Comparison of ENCODE assay signal across 8 cellular contexts in genomic region chr1:42456754-42457089, GRCh38. TPM values are rescaled to one million over a fixed set of nuclear protein-coding genes. Genes with fewer than 3 reads are reported as not detected.
DNase-seq lines count a peak whose midpoint lies in the region; ATAC-seq, FAIRE-seq and TF ChIP-seq lines count a peak whose summit lies in the region.

No MANE protein-coding gene starts in this region.

- no peaks in the 10 kb centered on the region for H3K27me3 ChIP-seq in endothelial cell of umbilical vein (ENCODE audit: control insufficient read depth in 2 of 2, insufficient read depth in 2 of 2, low read length in 2 of 2)

- ATAC-seq in GM18502 (IDR thresholded peaks at IDR 0.05; ENCODE audit: poor library complexity, unreplicated experiment): peak; percentile 62
- peak; percentile 53 for ATAC-seq in HG02943 (IDR thresholded peaks at IDR 0.05; ENCODE audit: low read depth, unreplicated experiment)

- TF ChIP-seq POLR2A in endothelial cell of umbilical vein (IDR thresholded peaks at IDR 0.05; ENCODE audit: low read depth, low read length): no peak

- peak overlapping the region; percentile 94 for H2AFZ ChIP-seq in endothelial cell of umbilical vein (ENCODE audit: low read depth, low read length)

- CTCF ChIA-PET in endothelial cell of umbilical vein (lab: Charles Lee): interaction anchor here (1.0 to 1.6 kb wide), 4 partner anchors 29 to 234 kb away, joined by 3 to 6 read pairs (median 4); no protein-coding TSS in a partner anchor

- H3K4me3 ChIP-seq in endothelial cell of umbilical vein (replicated peaks in 1 of 3; ENCODE audit: insufficient read depth in 1 of 3, low read depth in 1 of 3, low read length in 3 of 3): peak overlapping the region; percentile 29 to 62 (median 59)

- POLR2A ChIA-PET in endothelial cell of umbilical vein (lab: Charles Lee): no interaction called here

- H4K20me1 ChIP-seq in endothelial cell of umbilical vein (replicated peaks; ENCODE audit: control insufficient read depth, extremely low read depth, insufficient read depth, low read length): no peaks in the 10 kb centered on the region

- peak overlapping the region; percentile 76 for H3K9ac ChIP-seq in endothelial cell of umbilical vein (replicated peaks; ENCODE audit: extremely low read depth, insufficient read depth, low read length)

- peak; percentile 33 for FAIRE-seq in endothelial cell of umbilical vein (lab: Jason Lieb, UNC)

- peak overlapping the region; percentile 56 for H3K4me2 ChIP-seq in endothelial cell of umbilical vein (ENCODE audit: insufficient read depth, low read length)

- BruUV-seq in endothelial cell of umbilical vein (replicated peaks; lab: Mats Ljungman, UMichigan): TSS peak; percentile 42

- H3K27ac ChIP-seq in 22Rv1 (peak overlapping the region; percentile 88), endothelial cell of umbilical vein (ENCODE audit: insufficient read depth, low read depth, low read length) (peak overlapping the region; percentile 46)

- no peaks in the 10 kb centered on the region for H3K9me3 ChIP-seq in endothelial cell of umbilical vein (replicated peaks; ENCODE audit: control insufficient read depth, insufficient read depth, low read length)

- peak; percentile 36 for DNase-seq in NCI-H2171 (lab: John Stamatoyannopoulos, UW)
- peak; percentile 55 to 68 for DNase-seq in activated CD4-positive, alpha-beta T cell treated with anti-CD3 and anti-CD28 coated beads, Interleukin-2, amount 50 U/mL, for 48 hours
- peak; percentile 69 for DNase-seq in endothelial cell of umbilical vein (ENCODE audit: low read depth, low spot score)
- DNase-seq in mucosa of gallbladder (ENCODE audit: low spot score): peak; percentile 40
- DNase-seq in stimulated activated CD8-positive, alpha-beta memory T cell treated with anti-CD3 and anti-CD28 coated beads, Interleukin-7, amount 100 ng/mL, for 24 hours (ENCODE audit: low read depth): peak; percentile 20

- TF ChIP-seq CTCF in 22Rv1 (IDR thresholded peaks at IDR 0.05): no peak
- no peak for TF ChIP-seq CTCF in endothelial cell of umbilical vein (IDR thresholded peaks at IDR 0.05; ENCODE audit: extremely low read depth in 1 of 2, insufficient read depth in 1 of 2, low read depth in 1 of 2, low read length in 2 of 2)

- no peaks in the 10 kb centered on the region for H3K79me2 ChIP-seq in endothelial cell of umbilical vein (ENCODE audit: control insufficient read depth, insufficient read depth, low read length)

- peaks cover 5% of the 10 kb centered on the region for H3K4me1 ChIP-seq in endothelial cell of umbilical vein (ENCODE audit: control insufficient read depth, extremely low read depth, insufficient read depth, low read length)

- dilution Hi-C loops in endothelial cell of umbilical vein (cut with MboI; ENCODE audit: extremely low pct_ligation_motif_present, low sequenced_read_pairs): no loop called here

- no peaks in the 10 kb centered on the region for H3K9me1 ChIP-seq in endothelial cell of umbilical vein (replicated peaks; ENCODE audit: control insufficient read depth, extremely low read depth, insufficient read depth, low read length)

- no peaks in the 10 kb centered on the region for H3K36me3 ChIP-seq in endothelial cell of umbilical vein (ENCODE audit: control insufficient read depth in 2 of 2, extremely low read depth in 1 of 2, insufficient read depth in 2 of 2, low read length in 2 of 2)

- intact Hi-C loops in endothelial cell of umbilical vein (cut with micrococcal nuclease): loop anchor here (2.0 to 5.0 kb wide), 3 partner anchors 16 to 311 kb away; partner anchors contain the start of genes C1orf50 and P3H1

TF ChIP-seq in endothelial cell of umbilical vein, 7 proteins besides CTCF, POLR2A, EP300 and RAD21:
- TF ChIP-seq JUN (IDR thresholded peaks at IDR 0.05; ENCODE audit: borderline replicate concordance, insufficient read depth, insufficient read length, low read depth) (no peak), POLR2AphosphoS5 (IDR thresholded peaks at IDR 0.05; ENCODE audit: insufficient read depth, low read depth, low read length) (peak; percentile 2)

RNA-seq across cellular contexts. Expression of gene PPCS, which starts 0.4 kb away (rescaled TPM):
- total RNA-seq in endothelial cell of umbilical vein (29.9 and 32.6 TPM in 2 replicates), mucosa of gallbladder (84.6 TPM)
- 31.7 and 51.3 TPM in 2 replicates for polyA plus RNA-seq in endothelial cell of umbilical vein
- polyA plus RNA-seq in endothelial cell of umbilical vein (2011; cell fraction: cytosol; rRNA removed): 30.8 and 42.8 TPM in 2 replicates
- polyA plus RNA-seq in endothelial cell of umbilical vein (2011; cell fraction: nucleus; rRNA removed): 20.2 and 20.3 TPM in 2 replicates
- polyA plus RNA-seq in endothelial cell of umbilical vein (2012): 30.4 and 35.1 TPM in 2 replicates
- 7.4 and 11.7 TPM in 2 replicates for polyA minus RNA-seq in endothelial cell of umbilical vein
- polyA minus RNA-seq in endothelial cell of umbilical vein (2011; cell fraction: cytosol; rRNA and poly(A)+ RNA removed): 18.4 TPM
- polyA minus RNA-seq in endothelial cell of umbilical vein (2011; cell fraction: nucleus; rRNA and poly(A)+ RNA removed): 8.8 and 10.9 TPM in 2 replicates

RNA-seq across cellular contexts. Expression of gene ZMYND12, which starts 0.9 kb away (rescaled TPM):
- total RNA-seq in endothelial cell of umbilical vein (0.33 TPM in 1 of 2 replicates, not detected in the other), mucosa of gallbladder (3.6 TPM)
- polyA plus RNA-seq in endothelial cell of umbilical vein: 0.40 and 0.94 TPM in 2 replicates
- polyA plus RNA-seq in endothelial cell of umbilical vein (2011; cell fraction: cytosol; rRNA removed): 0.47 and 0.83 TPM in 2 replicates
- polyA plus RNA-seq in endothelial cell of umbilical vein (2011; cell fraction: nucleus; rRNA removed): 0.29 and 0.38 TPM in 2 replicates
- polyA plus RNA-seq in endothelial cell of umbilical vein (2012): 0.19 TPM in 1 of 2 replicates, not detected in the other
- 0.89 and 1.3 TPM in 2 replicates for polyA minus RNA-seq in endothelial cell of umbilical vein
- not detected for polyA minus RNA-seq in endothelial cell of umbilical vein (2011; cell fraction: cytosol; rRNA and poly(A)+ RNA removed)
- polyA minus RNA-seq in endothelial cell of umbilical vein (2011; cell fraction: nucleus; rRNA and poly(A)+ RNA removed): 0.29 TPM in 2 replicates

RNA-seq across cellular contexts. Expression of gene CCDC30, which starts 6.4 kb away (rescaled TPM):
- total RNA-seq in endothelial cell of umbilical vein (1.5 and 2.9 TPM in 2 replicates), mucosa of gallbladder (8.4 TPM)
- 0.16 and 0.19 TPM in 2 replicates for polyA plus RNA-seq in endothelial cell of umbilical vein
- polyA plus RNA-seq in endothelial cell of umbilical vein (2011; cell fraction: cytosol; rRNA removed): 0.14 and 0.23 TPM in 2 replicates
- polyA plus RNA-seq in endothelial cell of umbilical vein (2011; cell fraction: nucleus; rRNA removed): 1.1 and 1.8 TPM in 2 replicates
- polyA plus RNA-seq in endothelial cell of umbilical vein (2012): 0.50 TPM in 2 replicates
- 1.1 and 1.6 TPM in 2 replicates for polyA minus RNA-seq in endothelial cell of umbilical vein
- not detected for polyA minus RNA-seq in endothelial cell of umbilical vein (2011; cell fraction: cytosol; rRNA and poly(A)+ RNA removed)
- 2.5 and 4.0 TPM in 2 replicates for polyA minus RNA-seq in endothelial cell of umbilical vein (2011; cell fraction: nucleus; rRNA and poly(A)+ RNA removed)

Comparison
In these comparisons a context has a peak if more than half of its experiments do, and no peak if none do; other contexts are left out.
1. Peak in every context shown above with its lines: DNase-seq, ATAC-seq, H3K4me3 ChIP-seq and H3K27ac ChIP-seq.